In genomic region chr1:44723496-44724407, GRCh38 we compare ENCODE assay signal across 10 cellular contexts. TPM values are rescaled to one million over a fixed set of nuclear protein-coding genes. Genes with fewer than 3 reads are reported as not detected.
DNase-seq lines count a peak whose midpoint lies in the region; ATAC-seq and TF ChIP-seq lines count a peak whose summit lies in the region.
"Had no signal": no experiment of that assay in that cellular context is flagged by ENCODE, and none has a peak within 500 bp of the region (broad histone marks: within the 10 kb centered on the region; RNA-seq: fewer than 3 reads in every experiment).

No MANE protein-coding gene starts in this region.

- H3K27me3 Mint-ChIP-seq in activated T-helper 2 cell treated with anti-CD3 and anti-CD28 coated beads, Interferon-gamma antibody, Interleukin-2, Interleukin-4, amounts not matched to agents 10 μg/mL and 5 μg/mL and 100 μg/mL, durations not matched to agents 14 hours and 24 hours and 36 hours (ENCODE audit: low read depth), result no peaks in the 10 kb centered on the region

- intact Hi-C loops in activated T-helper 2 cell treated with anti-CD3 and anti-CD28 coated beads, Interferon-gamma antibody, Interleukin-2, Interleukin-4, amounts not matched to agents 10 μg/mL and 5 μg/mL and 100 μg/mL, durations not matched to agents 14 hours and 24 hours and 36 hours (cut with micrococcal nuclease), result no loop called here

- peaks cover 64% of the 10 kb centered on the region for H3K4me1 Mint-ChIP-seq in activated T-helper 2 cell treated with anti-CD3 and anti-CD28 coated beads, Interferon-gamma antibody, Interleukin-2, Interleukin-4, amounts not matched to agents 10 μg/mL and 5 μg/mL and 100 μg/mL, durations not matched to agents 14 hours and 24 hours and 36 hours (ENCODE audit: low read depth)

- DNase-seq in OCI-M1 (lab: John Stamatoyannopoulos, UW) (peak; percentile 69), NCI-H774 (lab: John Stamatoyannopoulos, UW) (no peak), D341Med (ENCODE audit: low spot score) (no peak), DMS153 (lab: John Stamatoyannopoulos, UW) (no peak)
- no peak for DNase-seq in activated T-helper 2 cell treated with anti-CD3 and anti-CD28 coated beads, Interferon-gamma antibody, Interleukin-2, Interleukin-4, amounts not matched to agents 10 μg/mL and 5 μg/mL and 100 μg/mL, durations not matched to agents 14 hours and 24 hours and 36 hours (ENCODE audit: low spot score)
- DNase-seq in stimulated activated CD4-positive, alpha-beta T cell treated with anti-CD3 and anti-CD28 coated beads, Interleukin-2, amount 100 ng/mL, for 48 hours, result peak; percentile 45 to 48
- DNase-seq: SW 1271 had no signal

- ATAC-seq in GM18505 (IDR thresholded peaks at IDR 0.05; ENCODE audit: unreplicated experiment), result peak; percentile 29
- no peak for ATAC-seq in GM18867 (IDR thresholded peaks at IDR 0.05; ENCODE audit: unreplicated experiment)

- H3K4me3 Mint-ChIP-seq in activated T-helper 2 cell treated with anti-CD3 and anti-CD28 coated beads, Interferon-gamma antibody, Interleukin-2, Interleukin-4, amounts not matched to agents 10 μg/mL and 5 μg/mL and 100 μg/mL, durations not matched to agents 14 hours and 24 hours and 36 hours (ENCODE audit: low read depth), result peak overlapping the region; percentile 86

- H3K27ac Mint-ChIP-seq in activated T-helper 2 cell treated with anti-CD3 and anti-CD28 coated beads, Interferon-gamma antibody, Interleukin-2, Interleukin-4, amounts not matched to agents 10 μg/mL and 5 μg/mL and 100 μg/mL, durations not matched to agents 14 hours and 24 hours and 36 hours, result peak overlapping the region; percentile 99

- peaks cover 18% of the 10 kb centered on the region for H3K36me3 Mint-ChIP-seq in activated T-helper 2 cell treated with anti-CD3 and anti-CD28 coated beads, Interferon-gamma antibody, Interleukin-2, Interleukin-4, amounts not matched to agents 10 μg/mL and 5 μg/mL and 100 μg/mL, durations not matched to agents 14 hours and 24 hours and 36 hours (ENCODE audit: low read depth)

- H3K9me3 Mint-ChIP-seq in activated T-helper 2 cell treated with anti-CD3 and anti-CD28 coated beads, Interferon-gamma antibody, Interleukin-2, Interleukin-4, amounts not matched to agents 10 μg/mL and 5 μg/mL and 100 μg/mL, durations not matched to agents 14 hours and 24 hours and 36 hours, result no peaks in the 10 kb centered on the region

- TF ChIP-seq POLR2A in GM18505 (IDR thresholded peaks at IDR 0.05; ENCODE audit: borderline replicate concordance, extremely low read depth, insufficient read depth, insufficient read length), result no peak

RNA-seq across cellular contexts. Expression of gene RNU5D-1, which starts 7.2 kb away (rescaled TPM):
- not detected in 2 replicates for total RNA-seq in activated T-helper 2 cell treated with anti-CD3 and anti-CD28 coated beads, Interferon-gamma antibody, Interleukin-2, Interleukin-4, amounts not matched to agents 10 μg/mL and 5 μg/mL and 100 μg/mL, durations not matched to agents 14 hours and 24 hours and 36 hours
- total RNA-seq: chondrocyte had no signal

RNA-seq across cellular contexts. Expression of gene KIF2C, which starts 15.9 kb away (rescaled TPM):
- 82.7 and 83.5 TPM in 2 replicates for total RNA-seq in activated T-helper 2 cell treated with anti-CD3 and anti-CD28 coated beads, Interferon-gamma antibody, Interleukin-2, Interleukin-4, amounts not matched to agents 10 μg/mL and 5 μg/mL and 100 μg/mL, durations not matched to agents 14 hours and 24 hours and 36 hours

RNA-seq across cellular contexts. Expression of gene ARMH1, which starts 49.2 kb away (rescaled TPM):
- total RNA-seq in activated T-helper 2 cell treated with anti-CD3 and anti-CD28 coated beads, Interferon-gamma antibody, Interleukin-2, Interleukin-4, amounts not matched to agents 10 μg/mL and 5 μg/mL and 100 μg/mL, durations not matched to agents 14 hours and 24 hours and 36 hours, result 139 and 157 TPM in 2 replicates

RNA-seq across cellular contexts. Expression of gene TMEM53, which starts 49.5 kb away (rescaled TPM):
- 6.3 and 6.7 TPM in 2 replicates for total RNA-seq in activated T-helper 2 cell treated with anti-CD3 and anti-CD28 coated beads, Interferon-gamma antibody, Interleukin-2, Interleukin-4, amounts not matched to agents 10 μg/mL and 5 μg/mL and 100 μg/mL, durations not matched to agents 14 hours and 24 hours and 36 hours

RNA-seq across cellular contexts. Expression of gene RPS8, which starts 51.6 kb away (rescaled TPM):
- 2,328 and 2,356 TPM in 2 replicates for total RNA-seq in activated T-helper 2 cell treated with anti-CD3 and anti-CD28 coated beads, Interferon-gamma antibody, Interleukin-2, Interleukin-4, amounts not matched to agents 10 μg/mL and 5 μg/mL and 100 μg/mL, durations not matched to agents 14 hours and 24 hours and 36 hours

Comparison
In these comparisons a context has a peak if more than half of its experiments do, and no peak if none do; other contexts are left out.
1. DNase-seq: peak in OCI-M1 (single experiment) and stimulated activated CD4-positive, alpha-beta T cell treated with anti-CD3 and anti-CD28 coated beads, Interleukin-2, amount 100 ng/mL, for 48 hours (2 of 2); none in activated T-helper 2 cell treated with anti-CD3 and anti-CD28 coated beads, Interferon-gamma antibody, Interleukin-2, Interleukin-4, amounts not matched to agents 10 μg/mL and 5 μg/mL and 100 μg/mL, durations not matched to agents 14 hours and 24 hours and 36 hours (single experiment), NCI-H774 (single experiment), D341Med (single experiment) and DMS153 (single experiment).